30 cellular contexts compared by ENCODE assay signal in genomic region chr1:43612406-43612805, GRCh38.
"Had no signal": no experiment of that assay in that cellular context is flagged by ENCODE, and none has a peak within 500 bp of the region (broad histone marks: within the 10 kb centered on the region; RNA-seq: fewer than 3 reads in every experiment).

No MANE protein-coding gene starts in this region.

- H3K36me3 Mint-ChIP-seq: activated CD4-positive, alpha-beta memory T cell treated with anti-CD3 and anti-CD28 coated beads for 36 hours; activated CD8-positive, alpha-beta memory T cell treated with anti-CD3 and anti-CD28 coated beads, Interleukin-2, amount 10 ng/mL, durations not matched to agents 7 days and 5 days; activated naive CD4-positive, alpha-beta T cell treated with anti-CD3 and anti-CD28 coated beads, Interleukin-2, amount 10 ng/mL, durations not matched to agents 7 days and 5 days; activated naive CD4-positive, alpha-beta T cell treated with anti-CD3 and anti-CD28 coated beads, Interleukin-2, amount 50 U/mL, for 72 hours; activated naive CD8-positive, alpha-beta T cell treated with anti-CD3 and anti-CD28 coated beads, Interleukin-2, amount 10 ng/mL, durations not matched to agents 7 days and 5 days had no signal

- H3K9me3 ChIP-seq: esophagus muscularis mucosa, gastrocnemius medialis had no signal

- H3K27ac Mint-ChIP-seq: activated CD4-positive, alpha-beta memory T cell treated with anti-CD3 and anti-CD28 coated beads for 36 hours; activated CD4-positive, alpha-beta T cell treated with anti-CD3 and anti-CD28 coated beads for 36 hours; activated CD4-positive, alpha-beta T cell treated with anti-CD3 and anti-CD28 coated beads, Interleukin-2, amount 10 ng/mL, durations not matched to agents 24 days and 14 days; activated CD8-positive, alpha-beta memory T cell treated with anti-CD3 and anti-CD28 coated beads, Interleukin-2, amount 10 ng/mL, durations not matched to agents 7 days and 5 days; activated CD8-positive, alpha-beta T cell treated with anti-CD3 and anti-CD28 coated beads, Interleukin-2, amount 10 ng/mL, durations not matched to agents 7 days and 5 days; activated naive CD4-positive, alpha-beta T cell treated with anti-CD3 and anti-CD28 coated beads, Interleukin-2, amount 10 ng/mL, durations not matched to agents 7 days and 5 days; activated naive CD8-positive, alpha-beta T cell treated with anti-CD3 and anti-CD28 coated beads, Interleukin-2, amount 10 ng/mL, durations not matched to agents 7 days and 5 days; activated T-cell treated with anti-CD3 and anti-CD28 coated beads, Interleukin-2, amount 50 U/mL, for 24 hours; activated T-cell treated with anti-CD3 and anti-CD28 coated beads, Interleukin-2, amount 50 U/mL, for 72 hours; dendritic cell treated with granulocyte-macrophage colony-stimulating factor and Interleukin-4, amounts not matched to agents 40 ng/mL and 50 ng/mL, for 4 days; endodermal cell had no signal

- H3K4me3 Mint-ChIP-seq: activated CD4-positive, alpha-beta memory T cell treated with anti-CD3 and anti-CD28 coated beads for 36 hours; activated CD4-positive, alpha-beta T cell treated with anti-CD3 and anti-CD28 coated beads for 36 hours; activated CD4-positive, alpha-beta T cell treated with anti-CD3 and anti-CD28 coated beads, Interleukin-2, amount 10 ng/mL, durations not matched to agents 24 days and 14 days; activated CD8-positive, alpha-beta memory T cell treated with anti-CD3 and anti-CD28 coated beads, Interleukin-2, amount 10 ng/mL, durations not matched to agents 7 days and 5 days; activated CD8-positive, alpha-beta T cell treated with anti-CD3 and anti-CD28 coated beads, Interleukin-2, amount 10 ng/mL, durations not matched to agents 7 days and 5 days; activated naive CD4-positive, alpha-beta T cell treated with anti-CD3 and anti-CD28 coated beads, Interleukin-2, amount 10 ng/mL, durations not matched to agents 7 days and 5 days; activated naive CD8-positive, alpha-beta T cell treated with anti-CD3 and anti-CD28 coated beads, Interleukin-2, amount 10 ng/mL, durations not matched to agents 7 days and 5 days; activated T-cell treated with anti-CD3 and anti-CD28 coated beads, Interleukin-2, amount 50 U/mL, for 24 hours; activated T-cell treated with anti-CD3 and anti-CD28 coated beads, Interleukin-2, amount 50 U/mL, for 72 hours; central memory CD8-positive, alpha-beta T cell; dendritic cell treated with granulocyte-macrophage colony-stimulating factor and Interleukin-4, amounts not matched to agents 40 ng/mL and 50 ng/mL, for 4 days; endodermal cell had no signal

- H3K9me3 Mint-ChIP-seq: activated CD4-positive, alpha-beta memory T cell treated with anti-CD3 and anti-CD28 coated beads for 36 hours; activated CD4-positive, alpha-beta T cell treated with anti-CD3 and anti-CD28 coated beads, Interleukin-2, amount 10 ng/mL, durations not matched to agents 24 days and 14 days; activated naive CD4-positive, alpha-beta T cell treated with anti-CD3 and anti-CD28 coated beads, Interleukin-2, amount 10 ng/mL, durations not matched to agents 7 days and 5 days; activated naive CD4-positive, alpha-beta T cell treated with anti-CD3 and anti-CD28 coated beads, Interleukin-2, amount 50 U/mL, for 72 hours; activated naive CD8-positive, alpha-beta T cell treated with anti-CD3 and anti-CD28 coated beads, Interleukin-2, amount 10 ng/mL, durations not matched to agents 7 days and 5 days; activated T-cell treated with anti-CD3 and anti-CD28 coated beads, Interleukin-2, amount 50 U/mL, for 24 hours; activated T-cell treated with anti-CD3 and anti-CD28 coated beads, Interleukin-2, amount 50 U/mL, for 72 hours; central memory CD8-positive, alpha-beta T cell; dendritic cell treated with granulocyte-macrophage colony-stimulating factor and Interleukin-4, amounts not matched to agents 40 ng/mL and 50 ng/mL, for 4 days; endodermal cell had no signal

- H3K4me3 ChIP-seq: coronary artery, dorsolateral prefrontal cortex, esophagus muscularis mucosa, gastrocnemius medialis had no signal

- H3K4me1 ChIP-seq: esophagus muscularis mucosa, foreskin keratinocyte, gastrocnemius medialis had no signal

- H3K36me3 ChIP-seq: gastrocnemius medialis had no signal

- DNase-seq: activated CD4-positive, alpha-beta memory T cell treated with anti-CD3 and anti-CD28 coated beads for 36 hours; activated CD4-positive, alpha-beta T cell treated with anti-CD3 and anti-CD28 coated beads for 36 hours; activated CD4-positive, alpha-beta T cell treated with anti-CD3 and anti-CD28 coated beads, Interleukin-2, amount 10 ng/mL, durations not matched to agents 24 days and 14 days; activated CD4-positive, CD25-positive, alpha-beta regulatory T cell; activated CD4-positive, CD25-positive, alpha-beta regulatory T cell treated with anti-CD3 and anti-CD28 coated beads, Interleukin-2, amount 50 U/mL, for 72 hours; activated CD8-positive, alpha-beta memory T cell treated with anti-CD3 and anti-CD28 coated beads, Interleukin-2, amount 10 ng/mL, durations not matched to agents 7 days and 5 days; activated CD8-positive, alpha-beta memory T cell treated with anti-CD3 and anti-CD28 coated beads, Interleukin-2, amount 50 U/mL, for 4 hours; activated CD8-positive, alpha-beta T cell treated with anti-CD3 and anti-CD28 coated beads, Interleukin-2, amount 10 ng/mL, durations not matched to agents 7 days and 5 days; activated gamma-delta T cell; activated naive CD4-positive, alpha-beta T cell; activated naive CD4-positive, alpha-beta T cell treated with anti-CD3 and anti-CD28 coated beads, Interleukin-2, amount 10 ng/mL, durations not matched to agents 7 days and 5 days; activated naive CD8-positive, alpha-beta T cell treated with anti-CD3 and anti-CD28 coated beads, Interleukin-2, amount 10 ng/mL, durations not matched to agents 7 days and 5 days; activated T-cell treated with anti-CD3 and anti-CD28 coated beads, Interleukin-2, amount 50 U/mL, for 24 hours; activated T-cell treated with anti-CD3 and anti-CD28 coated beads, Interleukin-2, amount 50 U/mL, for 72 hours; amniotic stem cell; anterior cingulate cortex; brain microvascular endothelial cell; dorsolateral prefrontal cortex; effector memory CD4-positive, alpha-beta T cell; endodermal cell; erythroblast; foreskin keratinocyte; gastrocnemius medialis; glutamatergic neuron; T-helper 2 cell had no signal

- H3K4me1 Mint-ChIP-seq: activated CD4-positive, alpha-beta T cell treated with anti-CD3 and anti-CD28 coated beads for 36 hours; activated CD4-positive, alpha-beta T cell treated with anti-CD3 and anti-CD28 coated beads, Interleukin-2, amount 10 ng/mL, durations not matched to agents 24 days and 14 days; activated CD8-positive, alpha-beta memory T cell treated with anti-CD3 and anti-CD28 coated beads, Interleukin-2, amount 10 ng/mL, durations not matched to agents 7 days and 5 days; activated naive CD4-positive, alpha-beta T cell treated with anti-CD3 and anti-CD28 coated beads, Interleukin-2, amount 10 ng/mL, durations not matched to agents 7 days and 5 days; activated naive CD8-positive, alpha-beta T cell treated with anti-CD3 and anti-CD28 coated beads, Interleukin-2, amount 10 ng/mL, durations not matched to agents 7 days and 5 days; central memory CD8-positive, alpha-beta T cell; endodermal cell had no signal

- H3K27me3 ChIP-seq: brain microvascular endothelial cell, dorsolateral prefrontal cortex, esophagus muscularis mucosa, foreskin keratinocyte, gastrocnemius medialis had no signal

- H3K27me3 Mint-ChIP-seq: activated CD4-positive, alpha-beta T cell treated with anti-CD3 and anti-CD28 coated beads for 36 hours; activated CD4-positive, alpha-beta T cell treated with anti-CD3 and anti-CD28 coated beads, Interleukin-2, amount 10 ng/mL, durations not matched to agents 24 days and 14 days; activated CD8-positive, alpha-beta memory T cell treated with anti-CD3 and anti-CD28 coated beads, Interleukin-2, amount 10 ng/mL, durations not matched to agents 7 days and 5 days; activated naive CD8-positive, alpha-beta T cell treated with anti-CD3 and anti-CD28 coated beads, Interleukin-2, amount 10 ng/mL, durations not matched to agents 7 days and 5 days; activated T-cell treated with anti-CD3 and anti-CD28 coated beads, Interleukin-2, amount 50 U/mL, for 24 hours had no signal

- H3K27ac ChIP-seq: brain microvascular endothelial cell, coronary artery, dorsolateral prefrontal cortex, esophagus muscularis mucosa, foreskin keratinocyte, gastrocnemius medialis had no signal
